20 cellular contexts compared by ENCODE assay signal in the genomic region with DNA sequence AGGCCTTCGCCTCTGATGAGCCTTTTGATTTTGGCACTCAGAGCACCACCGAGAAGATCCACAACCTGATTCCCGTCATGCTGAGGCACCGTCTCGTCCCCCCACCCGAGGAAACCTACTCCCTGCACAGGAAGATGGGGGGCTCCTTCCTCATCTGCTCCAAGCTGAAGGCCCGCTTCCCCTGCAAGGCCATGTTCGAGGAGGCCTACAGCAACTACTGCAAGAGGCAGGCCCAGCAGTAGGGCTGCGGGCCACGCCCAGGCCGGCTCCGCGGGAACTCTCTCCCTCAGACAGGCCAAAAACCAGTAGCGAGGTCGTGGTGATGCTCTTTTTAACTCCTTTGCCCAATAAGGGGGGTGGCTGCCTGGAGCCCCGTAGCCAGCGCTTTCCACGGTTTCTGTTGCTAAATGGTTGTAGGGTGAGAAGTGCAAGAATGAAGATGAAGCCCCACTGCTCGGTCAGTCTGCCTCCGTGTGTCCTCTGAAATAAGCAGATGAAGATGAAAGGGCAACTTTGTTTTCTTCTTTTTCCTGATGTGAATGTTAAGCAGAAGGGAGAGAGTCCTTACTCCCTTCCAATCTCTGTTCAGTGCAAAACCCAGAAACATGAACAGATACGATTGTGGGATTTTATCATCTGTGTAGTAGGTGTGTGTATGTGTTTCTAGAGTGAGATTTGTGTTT. TPM values are rescaled to one million over a fixed set of nuclear protein-coding genes. Genes with fewer than 3 reads are reported as not detected.
DNase-seq lines count a peak whose midpoint lies in the region; ATAC-seq and TF ChIP-seq lines count a peak whose summit lies in the region.
"Had no signal": no experiment of that assay in that cellular context is flagged by ENCODE, and none has a peak within 500 bp of the region (broad histone marks: within the 10 kb centered on the region; RNA-seq: fewer than 3 reads in every experiment).

No MANE protein-coding gene starts in this region.

- intact Hi-C loops in Right ventricle myocardium superior (cut with DNase I) (no loop called here), left ventricle myocardium superior (cut with micrococcal nuclease) (no loop called here), dorsolateral prefrontal cortex (cut with DNase I) (loop anchor here (5.0 to 10.0 kb wide), 3 partner anchors 331 to 456 kb away; a partner anchor contains a TSS)

- peaks cover 57% of the 10 kb centered on the region for H3K36me3 ChIP-seq in neutrophil

- H3K27me3 ChIP-seq in dorsolateral prefrontal cortex (no peaks in the 10 kb centered on the region), neutrophil (no peaks in the 10 kb centered on the region)
- H3K27me3 ChIP-seq: left lung, MG63, Peyer's patch, tibial artery had no signal

- ATAC-seq in Right ventricle myocardium superior (ENCODE audit: poor library complexity) (no peak), left ventricle myocardium superior (no peak), GM21381 (IDR thresholded peaks at IDR 0.05; ENCODE audit: unreplicated experiment) (no peak)
- ATAC-seq: HCT116, WTC11 had no signal

- no peak for TF ChIP-seq CTCF in dorsolateral prefrontal cortex (IDR thresholded peaks at IDR 0.05 in 54 of 56, conservative IDR thresholded peaks at IDR 0.05 in 2 of 56; ENCODE audit: low read depth in 1 of 56, partially characterized antibody in 56 of 56)
- TF ChIP-seq CTCF in neutrophil (IDR thresholded peaks at IDR 0.05) = no peak

- peaks cover 20% of the 10 kb centered on the region in 2 experiments for H3K4me1 ChIP-seq in neutrophil (ENCODE audit: control insufficient read depth in 1 of 2, insufficient read depth in 1 of 2, low read depth in 1 of 2, low read length in 1 of 2)

- DNase-seq in Right ventricle myocardium superior = peak; percentile 41
- no peak for DNase-seq in left ventricle myocardium superior
- DNase-seq in dorsolateral prefrontal cortex = peak in 1 of 10 donors; percentile 34
- DNase-seq in NCI-H2081 treated with DMSO at 0.1 percent for 48 hours (lab: John Stamatoyannopoulos, UW) = no peak
- DNase-seq in NK-92 treated with Interleukin-12 subunit alpha and Interleukin-12 subunit beta, amount 100 ng/mL, for 24 hours (lab: John Stamatoyannopoulos, UW) = no peak
- DNase-seq in midbrain (lab: John Stamatoyannopoulos, UW) = no peak
- DNase-seq: ACHN; left lung; MG63; naive B cell; NCI-H2029; retina; stimulated activated CD4-positive, alpha-beta T cell treated with anti-CD3 and anti-CD28 coated beads, Interleukin-1b, Interleukin-23, amount 100 ng/mL, for 48 hours; SW 1271; tibial artery had no signal

- peak overlapping the region; percentile 10 to 94 (median 87) for H3K27ac ChIP-seq in dorsolateral prefrontal cortex
- peak overlapping the region; percentile 3 for H3K27ac ChIP-seq in neutrophil
- H3K27ac ChIP-seq: left lung, Peyer's patch had no signal

- no peak overlapping the region for H3K4me3 ChIP-seq in dorsolateral prefrontal cortex
- no peak overlapping the region for H3K4me3 ChIP-seq in neutrophil (ENCODE audit: low read depth in 1 of 2, low read length in 1 of 2)
- H3K4me3 ChIP-seq: left lung, MG63, Peyer's patch, tibial artery had no signal

- no peaks in the 10 kb centered on the region for H3K9me3 ChIP-seq in neutrophil
- H3K9me3 ChIP-seq: left lung, MG63, Peyer's patch, tibial artery had no signal

RNA-seq across cellular contexts. Expression of a gene that starts 46.5 kb away (rescaled TPM):
- total RNA-seq in Right ventricle myocardium superior (393 TPM), left ventricle myocardium superior (438 TPM), dorsolateral prefrontal cortex (10 to 100 TPM; 27.2 to 59.8 (median 44.7) TPM)

Comparison
In these comparisons a context has a peak if more than half of its experiments do, and no peak if none do; other contexts are left out.
1. intact Hi-C loops: an anchor here in dorsolateral prefrontal cortex (5.0 to 10.0 kb wide); none called in Right ventricle myocardium superior and left ventricle myocardium superior.